1 cellular context compared by ENCODE assay signal in genomic region chr6:161272600-161273355, GRCh38.
TF ChIP-seq lines count a peak whose summit lies in the region.

No MANE protein-coding gene starts in this region.

TF ChIP-seq in K562, 482 proteins besides CTCF, POLR2A, EP300 and RAD21 (continued from another document):
- TF ChIP-seq CAMTA2 (CRISPR knock-in tag; conservative IDR thresholded peaks at IDR 0.05) (no peak), ZNF551 (CRISPR knock-in tag; IDR thresholded peaks at IDR 0.05) (no peak), MLLT1 (IDR thresholded peaks at IDR 0.05) (peak in 1 of 2 experiments; percentile 46; a peak in 1 of 4 replicates), NFRKB (IDR thresholded peaks at IDR 0.05; ENCODE audit: low read depth) (no peak), KAT7 (CRISPR knock-in tag; IDR thresholded peaks at IDR 0.05; ENCODE audit: borderline replicate concordance) (0 out of 2 replicates have a peak, but pooled peaks have one; percentile 16), BRD4 (IDR thresholded peaks at IDR 0.05) (0 out of 2 replicates have a peak, but pooled peaks have one; percentile 9), HOMEZ (CRISPR knock-in tag; IDR thresholded peaks at IDR 0.05) (no peak), TCF15 (CRISPR knock-in tag; IDR thresholded peaks at IDR 0.05) (no peak), LEF1 (IDR thresholded peaks at IDR 0.05) (0 out of 2 replicates have a peak, but pooled peaks have one; percentile 24), ZNF165 (CRISPR knock-in tag; IDR thresholded peaks at IDR 0.05; ENCODE audit: borderline replicate concordance) (no peak), ARHGAP35 (IDR thresholded peaks at IDR 0.05; ENCODE audit: partially characterized antibody) (no peak), KDM1A (IDR thresholded peaks at IDR 0.05) (peak in 1 of 2 experiments; percentile 18; a peak in 1 of 4 replicates), ZFX (CRISPR knock-in tag; IDR thresholded peaks at IDR 0.05) (peak; percentile 30; the same call in 1 of the 2 replicates), SAFB (IDR thresholded peaks at IDR 0.05; ENCODE audit: borderline replicate concordance, low read depth, low read length) (no peak), SMAD4 (CRISPR knock-in tag; conservative IDR thresholded peaks at IDR 0.05) (no peak), FOXA3 (CRISPR knock-in tag; conservative IDR thresholded peaks at IDR 0.05 in 1 of 2, IDR thresholded peaks at IDR 0.05 in 1 of 2) (0 out of 4 replicates have a peak, but pooled peaks of 1 of the 2 experiments have one; percentile 47), ZNF174 (CRISPR knock-in tag; IDR thresholded peaks at IDR 0.05) (no peak), LCOR (CRISPR knock-in tag; IDR thresholded peaks at IDR 0.05) (peak; percentile 45; the same call in 1 of the 2 replicates), ZNF347 (CRISPR knock-in tag; IDR thresholded peaks at IDR 0.05; ENCODE audit: low read depth) (no peak), ARID2 (IDR thresholded peaks at IDR 0.05) (no peak), CHD2 (IDR thresholded peaks at IDR 0.05; ENCODE audit: low read depth, low read length) (peak; percentile 70), SRSF3 (IDR thresholded peaks at IDR 0.05; ENCODE audit: insufficient read depth, low read length) (no peak)
TF ChIP-seq in K562: peak in this region for 16.
